In genomic region chr3:165504554-165504953, GRCh38 we compare ENCODE assay signal across 20 cellular contexts.
DNase-seq lines count a peak whose midpoint lies in the region; ATAC-seq, FAIRE-seq and TF ChIP-seq lines count a peak whose summit lies in the region.
"Had no signal": no experiment of that assay in that cellular context is flagged by ENCODE, and none has a peak within 500 bp of the region (broad histone marks: within the 10 kb centered on the region; RNA-seq: fewer than 3 reads in every experiment).

No MANE protein-coding gene starts in this region.

- ATAC-seq in right lobe of liver (peak; percentile 54 to 78 (median 66)), HepG2 (no peak), K562 (no peak)
- ATAC-seq: A549 had no signal

- FAIRE-seq in HepG2 (lab: Jason Lieb, UNC) (no peak), K562 (lab: Jason Lieb, UNC) (no peak)
- FAIRE-seq: A549, G401.6, GM12891, GM19239 had no signal

- POLR2A ChIA-PET in HepG2 (lab: Yijun Ruan, JAX) (no interaction called here), K562 (lab: Yijun Ruan, JAX) (no interaction called here)

- WGBS in right lobe of liver (ENCODE audit: insufficient coverage, low coverage, low lambda C conversion rate, missing lambda C conversion rate), result 93% methylated on average over 1 of the region's 1 CpG
- WGBS in HepG2 (ENCODE audit: low lambda C conversion rate), result 23% methylated on average over 1 of the region's 1 CpG
- WGBS in K562 (ENCODE audit: insufficient coverage, low coverage, missing lambda C conversion rate), result 0% methylated on average over 1 of the region's 1 CpG
- 97% methylated on average over 1 of the region's 1 CpG for WGBS in hepatocyte (ENCODE audit: low lambda C conversion rate, missing lambda C conversion rate)
- WGBS in transverse colon (ENCODE audit: low coverage in 1 of 2), 2 donors, result 86 to 92% methylated on average over 1 of the region's 1 CpG
- 63% methylated on average over 1 of the region's 1 CpG for WGBS in mammary epithelial cell (ENCODE audit: low coverage, missing lambda C conversion rate)

- DNase-seq in right lobe of liver (no peak), HepG2 (ENCODE audit: low spot score) (no peak), K562 (ENCODE audit: extremely low read depth in 1 of 4, low spot score in 3 of 4) (no peak), hepatocyte (ENCODE audit: low spot score) (no peak), transverse colon (no peak), RPMI8226 (no peak), mammary epithelial cell (no peak)
- DNase-seq: BE2C; C1 segment of cervical spinal cord; CD4-positive, alpha-beta memory T cell; CD4-positive, CD25-positive, alpha-beta regulatory T cell; CD8-positive, alpha-beta memory T cell; COR-L47; DMS79 treated with DMSO at 0.1 percent for 48 hours; GF-D8 had no signal

- no peaks in the 10 kb centered on the region for H3K36me3 ChIP-seq in right lobe of liver
- H3K36me3 ChIP-seq in HepG2 (replicated peaks in 1 of 2; ENCODE audit: control insufficient read depth in 1 of 2, insufficient read depth in 2 of 2, low read length in 2 of 2), result no peaks in the 10 kb centered on the region
- no peaks in the 10 kb centered on the region for H3K36me3 ChIP-seq in K562 (ENCODE audit: control insufficient read depth, insufficient read depth, low read length)
- no peaks in the 10 kb centered on the region for H3K36me3 ChIP-seq in hepatocyte (replicated peaks; ENCODE audit: insufficient read depth, low read depth)
- no peaks in the 10 kb centered on the region for H3K36me3 ChIP-seq in transverse colon
- H3K36me3 ChIP-seq in mammary epithelial cell (ENCODE audit: insufficient read depth, low read length), result peaks cover 3% of the 10 kb centered on the region
- H3K36me3 ChIP-seq: BLaER1 had no signal

- H3K9me2 ChIP-seq in hepatocyte (replicated peaks; ENCODE audit: insufficient read depth), result no peaks in the 10 kb centered on the region

- no TSS peak for BruUV-seq in HepG2 (replicated peaks; lab: Mats Ljungman, UMichigan)
- BruUV-seq in K562 (replicated peaks; lab: Mats Ljungman, UMichigan), result no TSS peak
- BruUV-seq in mammary epithelial cell (replicated peaks; lab: Mats Ljungman, UMichigan), result no TSS peak

- intact Hi-C loops in right lobe of liver (cut with DNase I), result no loop called here
- intact Hi-C loops in HepG2 (cut with micrococcal nuclease; ENCODE audit: unreplicated experiment), result no loop called here
- intact Hi-C loops in K562 (cut with micrococcal nuclease), result no loop called here
- intact Hi-C loops in transverse colon (cut with DNase I; ENCODE audit: low total_unique reads), result no loop called here
- intact Hi-C loops in mammary epithelial cell (cut with micrococcal nuclease), result no loop called here

- no peak overlapping the region for H3K4me2 ChIP-seq in HepG2 (ENCODE audit: low read depth, low read length)
- no peak overlapping the region for H3K4me2 ChIP-seq in K562 (ENCODE audit: insufficient read depth, low read length)
- H3K4me2 ChIP-seq in hepatocyte, result peak overlapping the region; percentile 10
- H3K4me2 ChIP-seq in mammary epithelial cell (ENCODE audit: insufficient read depth, low read depth, low read length), result no peak overlapping the region
- H3K4me2 ChIP-seq: A549, BLaER1 had no signal

- H3K4me3 ChIP-seq in right lobe of liver, result no peak overlapping the region
- H3K4me3 ChIP-seq in HepG2 (replicated peaks in 1 of 3; ENCODE audit: insufficient read depth in 1 of 3, low read depth in 2 of 3, low read length in 3 of 3), result no peak overlapping the region
- H3K4me3 ChIP-seq in K562, result no peak overlapping the region
- no peak overlapping the region for H3K4me3 ChIP-seq in hepatocyte
- no peak overlapping the region for H3K4me3 ChIP-seq in transverse colon
- H3K4me3 ChIP-seq in mammary epithelial cell (replicated peaks in 1 of 3; ENCODE audit: insufficient read depth in 1 of 3, low read depth in 2 of 3, low read length in 3 of 3), result no peak overlapping the region
- H3K4me3 ChIP-seq: A549, BLaER1 had no signal

- H3K9ac ChIP-seq in HepG2 (ENCODE audit: insufficient read depth, low read depth, low read length) (no peak overlapping the region), K562 (ENCODE audit: insufficient read depth in 1 of 2, low read depth in 2 of 2, low read length in 2 of 2) (no peak overlapping the region), mammary epithelial cell (ENCODE audit: insufficient read depth, low read length) (no peak overlapping the region)
- H3K9ac ChIP-seq: BLaER1 had no signal

- H3K9me3 ChIP-seq in right lobe of liver (no peaks in the 10 kb centered on the region), HepG2 (ENCODE audit: low read length) (peaks cover 20% of the 10 kb centered on the region), K562 (replicated peaks; ENCODE audit: control insufficient read depth, insufficient read depth, low read depth, low read length) (0 out of 2 replicates have a peak, but pooled peaks cover 2% of the 10 kb centered on the region), hepatocyte (ENCODE audit: low read depth) (no peaks in the 10 kb centered on the region), transverse colon (no peaks in the 10 kb centered on the region), mammary epithelial cell (replicated peaks; ENCODE audit: insufficient read depth, low read length) (no peaks in the 10 kb centered on the region)
- H3K9me3 ChIP-seq: BE2C had no signal

- TF ChIP-seq RAD21 in HepG2 (CRISPR knock-in tag; IDR thresholded peaks at IDR 0.05), result no peak
- TF ChIP-seq RAD21 in K562 (CRISPR knock-in tag; conservative IDR thresholded peaks at IDR 0.05 in 1 of 2, IDR thresholded peaks at IDR 0.05 in 1 of 2), result no peak

- TF ChIP-seq POLR2A in right lobe of liver (IDR thresholded peaks at IDR 0.05), result no peak
- TF ChIP-seq POLR2A in HepG2 (IDR thresholded peaks at IDR 0.05; ENCODE audit: insufficient read depth in 1 of 2, low read depth in 2 of 2, low read length in 2 of 2), result no peak
- TF ChIP-seq POLR2A in K562 (conservative IDR thresholded peaks at IDR 0.05), result no peak
- TF ChIP-seq POLR2A in transverse colon (IDR thresholded peaks at IDR 0.05), result no peak

- H4K20me1 ChIP-seq in HepG2 (ENCODE audit: insufficient read depth, low read length), result no peaks in the 10 kb centered on the region
- H4K20me1 ChIP-seq in K562 (replicated peaks; ENCODE audit: control insufficient read depth, insufficient read depth, low read length), result no peaks in the 10 kb centered on the region
- H4K20me1 ChIP-seq in hepatocyte (ENCODE audit: insufficient read depth, poor library complexity, severe bottlenecking), result no peaks in the 10 kb centered on the region
- H4K20me1 ChIP-seq in mammary epithelial cell (ENCODE audit: insufficient read depth, low read length), result no peaks in the 10 kb centered on the region
- H4K20me1 ChIP-seq: BLaER1 had no signal

- dilution Hi-C loops in mammary epithelial cell (cut with HindIII; ENCODE audit: low sequenced_read_pairs), result no loop called here

- TF ChIP-seq EP300 in HepG2 (IDR thresholded peaks at IDR 0.05; ENCODE audit: low read depth in 2 of 2, low read length in 2 of 2), result no peak
- TF ChIP-seq EP300 in HepG2 (CRISPR knock-in tag; IDR thresholded peaks at IDR 0.05; ENCODE audit: borderline replicate concordance), result no peak
- no peak for TF ChIP-seq EP300 in K562 (IDR thresholded peaks at IDR 0.05; ENCODE audit: low read length)
- TF ChIP-seq EP300 in transverse colon (IDR thresholded peaks at IDR 0.05; ENCODE audit: low read depth), result no peak

- H3K9me1 ChIP-seq in K562 (ENCODE audit: control insufficient read depth, insufficient read depth, low read length), result no peaks in the 10 kb centered on the region

- H3K79me2 ChIP-seq in HepG2 (ENCODE audit: insufficient read depth, low read length) (no peaks in the 10 kb centered on the region), K562 (ENCODE audit: control insufficient read depth, insufficient read depth, low read length) (no peaks in the 10 kb centered on the region), hepatocyte (no peaks in the 10 kb centered on the region), mammary epithelial cell (ENCODE audit: insufficient read depth, low read length) (no peaks in the 10 kb centered on the region)

- TF ChIP-seq CTCF in right lobe of liver (IDR thresholded peaks at IDR 0.05) (no peak), HepG2 (CRISPR knock-in tag; IDR thresholded peaks at IDR 0.05) (no peak), K562 (IDR thresholded peaks at IDR 0.05 in 2 of 3, conservative IDR thresholded peaks at IDR 0.05 in 1 of 3; ENCODE audit: insufficient read depth in 2 of 3, low read depth in 1 of 3, low read length in 3 of 3) (no peak), hepatocyte (IDR thresholded peaks at IDR 0.05; ENCODE audit: poor library complexity) (no peak), transverse colon (IDR thresholded peaks at IDR 0.05) (no peak), mammary epithelial cell (conservative IDR thresholded peaks at IDR 0.05 in 1 of 2, IDR thresholded peaks at IDR 0.05 in 1 of 2; ENCODE audit: extremely low read depth in 1 of 2, insufficient read depth in 1 of 2, low read depth in 1 of 2, low read length in 2 of 2) (no peak)

- H2AFZ ChIP-seq in HepG2 (ENCODE audit: low read length) (no peak overlapping the region), K562 (ENCODE audit: low read depth, low read length) (no peak overlapping the region), hepatocyte (no peak overlapping the region), mammary epithelial cell (ENCODE audit: low read depth, low read length) (no peak overlapping the region)

- CTCF ChIA-PET in HepG2 (lab: Yijun Ruan, JAX; ENCODE audit: low intra/inter-chr PET ratio, low total read pairs), result no interaction called here
- CTCF ChIA-PET in K562 (lab: Yijun Ruan, JAX; ENCODE audit: low intra/inter-chr PET ratio), result no interaction called here
- CTCF ChIA-PET in mammary epithelial cell (lab: Charles Lee; ENCODE audit: low non-redundant PET), result no interaction called here

- in situ Hi-C loops in HepG2 (cut with HindIII; ENCODE audit: extremely low pct_ligation_motif_present, low pct_unique_long_range_greater_than_20kb), result no loop called here
- in situ Hi-C loops in K562 (cut with MboI), result no loop called here
- in situ Hi-C loops in transverse colon (cut with MboI; ENCODE audit: low pct_ligation_motif_present in 1 of 4, low pct_unique_long_range_greater_than_20kb in 1 of 4, low sequenced_read_pairs in 3 of 4), result no loop called here
- in situ Hi-C loops in mammary epithelial cell (cut with MboI; ENCODE audit: low sequenced_read_pairs in 2 of 2), result no loop called here

- H3K27me3 ChIP-seq in right lobe of liver (no peaks in the 10 kb centered on the region), HepG2 (ENCODE audit: control insufficient read depth in 1 of 2, insufficient read depth in 2 of 2, low read length in 2 of 2) (no peaks in the 10 kb centered on the region), K562 (ENCODE audit: control insufficient read depth in 2 of 2, insufficient read depth in 2 of 2, low read length in 2 of 2) (no peaks in the 10 kb centered on the region), hepatocyte (no peaks in the 10 kb centered on the region), transverse colon (no peaks in the 10 kb centered on the region), mammary epithelial cell (ENCODE audit: insufficient read depth, low read length) (no peaks in the 10 kb centered on the region)
- H3K27me3 ChIP-seq: BE2C, BLaER1 had no signal

- H3K27ac ChIP-seq in right lobe of liver (no peak overlapping the region), HepG2 (ENCODE audit: extremely low read length, insufficient read depth, low read length) (no peak overlapping the region), K562 (ENCODE audit: extremely low read depth, low read depth, low read length) (no peak overlapping the region), hepatocyte (no peak overlapping the region), transverse colon (peak overlapping the region in 2 of 4 donors; percentile 68 to 78), mammary epithelial cell (ENCODE audit: insufficient read depth, low read depth, low read length) (no peak overlapping the region)
- H3K27ac ChIP-seq: A549, BLaER1 had no signal

- H3K4me1 ChIP-seq in right lobe of liver (peaks cover 0 to 24% (median 0%) of the 10 kb centered on the region in 4 donors), HepG2 (ENCODE audit: insufficient read depth, low read length) (no peaks in the 10 kb centered on the region), K562 (replicated peaks in 1 of 2; ENCODE audit: control insufficient read depth in 2 of 2, insufficient read depth in 2 of 2, low read length in 2 of 2) (no peaks in the 10 kb centered on the region), hepatocyte (ENCODE audit: insufficient read depth) (peaks cover 11% of the 10 kb centered on the region), transverse colon (peaks cover 3 to 46% (median 22%) of the 10 kb centered on the region in 4 donors), mammary epithelial cell (ENCODE audit: insufficient read depth, low read length) (no peaks in the 10 kb centered on the region)
- H3K4me1 ChIP-seq: A549, BE2C had no signal

Comparison
In these comparisons a context has a peak if more than half of its experiments do, and no peak if none do; other contexts are left out.
1. ATAC-seq: peak in right lobe of liver (4 of 4); none in HepG2 (single experiment) and K562 (single experiment).